Comparison of ENCODE assay signal across 6 cellular contexts in genomic region chr19:43984687-43985000, GRCh38. TPM values are rescaled to one million over a fixed set of nuclear protein-coding genes. Genes with fewer than 3 reads are reported as not detected.
DNase-seq lines count a peak whose midpoint lies in the region; ATAC-seq and TF ChIP-seq lines count a peak whose summit lies in the region.

No MANE protein-coding gene starts in this region.

- H3K36me3 ChIP-seq in H7 (replicated peaks; ENCODE audit: control insufficient read depth, insufficient read depth, low read length), result no peaks in the 10 kb centered on the region; the same call in 1 of the 2 replicates
- peaks cover 16% of the 10 kb centered on the region for H3K36me3 ChIP-seq in lower lobe of right lung

- peak overlapping the region; percentile 97 for H3K27ac Mint-ChIP-seq in activated CD8-positive, alpha-beta memory T cell treated with anti-CD3 and anti-CD28 coated beads, Interleukin-2, amount 10 ng/mL, durations not matched to agents 7 days and 5 days

- H3K4me1 ChIP-seq in lower lobe of right lung, result peaks cover 9% of the 10 kb centered on the region

- CTCF ChIA-PET in activated CD8-positive, alpha-beta memory T cell treated with anti-CD3 and anti-CD28 coated beads, Interleukin-2, amount 10 ng/mL, durations not matched to agents 7 days and 5 days (lab: Charles Lee), result interaction anchor here (1.3 kb wide), 1 partner anchor 110 kb away, joined by 4 read pairs; the partner anchor contains the start of gene ZNF224

- H3K4me3 ChIP-seq in H7 (ENCODE audit: insufficient read depth, low read depth, low read length) (peak overlapping the region; percentile 77), lower lobe of right lung (peak overlapping the region; percentile 73)

- ATAC-seq in activated CD8-positive, alpha-beta memory T cell treated with anti-CD3 and anti-CD28 coated beads, Interleukin-2, amount 10 ng/mL, durations not matched to agents 7 days and 5 days, result peak; percentile 28
- ATAC-seq in lower lobe of right lung (peak; percentile 43 to 57), GM19452 (IDR thresholded peaks at IDR 0.05; ENCODE audit: unreplicated experiment) (no peak)

- peaks cover 13% of the 10 kb centered on the region for H3K9me3 Mint-ChIP-seq in activated CD8-positive, alpha-beta memory T cell treated with anti-CD3 and anti-CD28 coated beads, Interleukin-2, amount 10 ng/mL, durations not matched to agents 7 days and 5 days (ENCODE audit: low read depth)

- TF ChIP-seq CTCF in lower lobe of right lung (IDR thresholded peaks at IDR 0.05), result no peak

- H3K27me3 Mint-ChIP-seq in activated CD8-positive, alpha-beta memory T cell treated with anti-CD3 and anti-CD28 coated beads, Interleukin-2, amount 10 ng/mL, durations not matched to agents 7 days and 5 days, result no peaks in the 10 kb centered on the region

- peaks cover 9% of the 10 kb centered on the region for H3K4me1 Mint-ChIP-seq in activated CD8-positive, alpha-beta memory T cell treated with anti-CD3 and anti-CD28 coated beads, Interleukin-2, amount 10 ng/mL, durations not matched to agents 7 days and 5 days

- intact Hi-C loops in lower lobe of right lung (cut with DNase I), result no loop called here

- DNase-seq in H7 (no peak), lower lobe of right lung (peak; percentile 52), midbrain (lab: John Stamatoyannopoulos, UW) (no peak), LoVo (ENCODE audit: low spot score) (no peak)
- no peak for DNase-seq in activated CD8-positive, alpha-beta memory T cell treated with anti-CD3 and anti-CD28 coated beads, Interleukin-2, amount 10 ng/mL, durations not matched to agents 7 days and 5 days

- peaks cover 35% of the 10 kb centered on the region for H3K36me3 Mint-ChIP-seq in activated CD8-positive, alpha-beta memory T cell treated with anti-CD3 and anti-CD28 coated beads, Interleukin-2, amount 10 ng/mL, durations not matched to agents 7 days and 5 days

- peaks cover 24% of the 10 kb centered on the region for H3K9me3 ChIP-seq in lower lobe of right lung

- peak overlapping the region; percentile 97 for H3K4me3 Mint-ChIP-seq in activated CD8-positive, alpha-beta memory T cell treated with anti-CD3 and anti-CD28 coated beads, Interleukin-2, amount 10 ng/mL, durations not matched to agents 7 days and 5 days

- H3K27ac ChIP-seq in lower lobe of right lung, result peak overlapping the region; percentile 77

- H3K27me3 ChIP-seq in H7 (ENCODE audit: control insufficient read depth, insufficient read depth, low read length), result no peaks in the 10 kb centered on the region
- no peaks in the 10 kb centered on the region for H3K27me3 ChIP-seq in lower lobe of right lung (ENCODE audit: low read depth)

RNA-seq across cellular contexts. Expression of gene ZNF155, which starts 0.7 kb away (rescaled TPM):
- total RNA-seq in H7 (2014; rRNA removed; shearing (Covaris generic)), result 7.6 and 9.7 TPM in 2 replicates
- total RNA-seq in activated CD8-positive, alpha-beta memory T cell treated with anti-CD3 and anti-CD28 coated beads, Interleukin-2, amount 10 ng/mL, durations not matched to agents 7 days and 5 days, result 1 to 10 TPM; 7.1 to 7.3 TPM
- 8.9 TPM for total RNA-seq in lower lobe of right lung

RNA-seq across cellular contexts. Expression of gene ZNF230, which starts 18.1 kb away (rescaled TPM):
- 1.4 and 3.2 TPM in 2 replicates for total RNA-seq in H7 (2014; rRNA removed; shearing (Covaris generic))
- total RNA-seq in activated CD8-positive, alpha-beta memory T cell treated with anti-CD3 and anti-CD28 coated beads, Interleukin-2, amount 10 ng/mL, durations not matched to agents 7 days and 5 days, result 1 to 10 TPM; 4.8 to 5.1 TPM
- 4.8 TPM for total RNA-seq in lower lobe of right lung

RNA-seq across cellular contexts. Expression of gene ZNF221, which starts 33.6 kb away (rescaled TPM):
- 2.2 and 3.0 TPM in 2 replicates for total RNA-seq in H7 (2014; rRNA removed; shearing (Covaris generic))
- total RNA-seq in activated CD8-positive, alpha-beta memory T cell treated with anti-CD3 and anti-CD28 coated beads, Interleukin-2, amount 10 ng/mL, durations not matched to agents 7 days and 5 days, result 1 to 10 TPM; 2.1 to 2.5 TPM
- 6.2 TPM for total RNA-seq in lower lobe of right lung

RNA-seq across cellular contexts. Expression of gene ZNF222, which starts 40.5 kb away (rescaled TPM):
- total RNA-seq in H7 (2014; rRNA removed; shearing (Covaris generic)), result 1.8 and 4.3 TPM in 2 replicates
- 1 to 10 TPM; 2.3 to 3.0 TPM for total RNA-seq in activated CD8-positive, alpha-beta memory T cell treated with anti-CD3 and anti-CD28 coated beads, Interleukin-2, amount 10 ng/mL, durations not matched to agents 7 days and 5 days
- total RNA-seq in lower lobe of right lung, result 3.1 TPM

RNA-seq across cellular contexts. Expression of gene ZNF45, which starts 49.6 kb away (rescaled TPM):
- 11.6 and 11.9 TPM in 2 replicates for total RNA-seq in H7 (2014; rRNA removed; shearing (Covaris generic))
- 10 to 100 TPM; 17.1 to 17.9 TPM for total RNA-seq in activated CD8-positive, alpha-beta memory T cell treated with anti-CD3 and anti-CD28 coated beads, Interleukin-2, amount 10 ng/mL, durations not matched to agents 7 days and 5 days
- total RNA-seq in lower lobe of right lung, result 13.3 TPM
